In genomic region chr14:70358631-70359030, GRCh38 we compare ENCODE assay signal across 1 cellular context.
TF ChIP-seq lines count a peak whose summit lies in the region.

No MANE protein-coding gene starts in this region.

TF ChIP-seq in SK-N-SH, 30 proteins besides CTCF, POLR2A, EP300 and RAD21 (continued from another document):
- TF ChIP-seq FOSL2 (IDR thresholded peaks at IDR 0.05; ENCODE audit: borderline replicate concordance, low read depth) (no peak), POLR2AphosphoS5 (IDR thresholded peaks at IDR 0.05; ENCODE audit: low read depth, low read length) (no peak)
